26 cellular contexts compared by ENCODE assay signal in the genomic region with DNA sequence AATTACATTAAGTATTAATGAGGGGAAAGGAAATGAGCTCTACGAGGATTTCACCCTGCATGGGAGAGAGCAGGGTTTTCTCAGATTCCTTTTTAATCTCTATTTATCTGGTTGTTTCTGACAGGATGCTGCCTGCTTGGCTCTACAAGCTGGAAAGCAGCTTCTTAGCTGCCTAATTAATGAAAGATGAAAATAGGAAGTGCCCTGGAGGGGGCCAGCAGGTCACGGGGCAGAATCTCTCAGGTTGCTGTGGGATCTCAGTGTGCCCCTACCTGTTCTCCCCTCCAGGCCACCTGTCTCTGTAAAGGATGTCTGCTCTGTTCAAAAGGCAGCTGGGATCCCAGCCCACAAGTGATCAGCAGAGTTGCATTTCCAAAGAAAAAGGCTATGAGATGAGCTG.
"Had no signal": no experiment of that assay in that cellular context is flagged by ENCODE, and none has a peak within 500 bp of the region (broad histone marks: within the 10 kb centered on the region; RNA-seq: fewer than 3 reads in every experiment).

No MANE protein-coding gene starts in this region.

- H3K4me1 ChIP-seq: foreskin keratinocyte, lower lobe of right lung, psoas muscle, right lobe of liver, spleen had no signal

- DNase-seq: dermis blood vessel endothelial cell; endodermal cell; erythroblast; foreskin keratinocyte; kidney; left cardiac atrium; left ventricle myocardium inferior; lower lobe of right lung; mesenchymal stem cell; midbrain; naive B cell; psoas muscle; retina; right lobe of liver; spleen; stimulated activated CD4-positive, alpha-beta T cell treated with anti-CD3 and anti-CD28 coated beads, Interleukin-15, amount 100 ng/mL, for 24 hours; stimulated activated CD4-positive, alpha-beta T cell treated with anti-CD3 and anti-CD28 coated beads, Interleukin-1b, Interleukin-23, amount 100 ng/mL, for 48 hours; stimulated activated CD4-positive, alpha-beta T cell treated with anti-CD3 and anti-CD28 coated beads, Interleukin-4, amount 100 ng/mL, for 24 hours; stimulated activated naive CD4-positive, alpha-beta T cell; stomach; substantia nigra had no signal

- H3K27ac Mint-ChIP-seq: endodermal cell, nephron, type B pancreatic cell had no signal

- H3K4me3 ChIP-seq: hepatocyte, left ventricle myocardium inferior, lower lobe of right lung, psoas muscle, right lobe of liver, spleen, stomach, thoracic aorta had no signal

- H3K9me3 Mint-ChIP-seq: endodermal cell, nephron had no signal

- H3K4me3 Mint-ChIP-seq: endodermal cell, nephron, type B pancreatic cell had no signal

- H3K4me2 ChIP-seq: hepatocyte had no signal

- H3K79me2 ChIP-seq: hepatocyte had no signal

- H3K36me3 Mint-ChIP-seq: type B pancreatic cell had no signal

- H3K27me3 ChIP-seq: hepatocyte, neutrophil, right lobe of liver, spleen, stomach had no signal

- H3K9me3 ChIP-seq: left ventricle myocardium inferior, lower lobe of right lung, neutrophil, psoas muscle, right lobe of liver, spleen, stomach, thoracic aorta had no signal

- H3K36me3 ChIP-seq: left ventricle myocardium inferior, neutrophil, right lobe of liver, spleen, thoracic aorta had no signal

- H3K27me3 Mint-ChIP-seq: type B pancreatic cell had no signal

- H2AFZ ChIP-seq: hepatocyte had no signal

- ATAC-seq: foreskin keratinocyte, left cardiac atrium, lower lobe of right lung, psoas muscle, right lobe of liver had no signal

- H3K27ac ChIP-seq: foreskin keratinocyte, hepatocyte, left ventricle myocardium inferior, lower lobe of right lung, neutrophil, psoas muscle, right lobe of liver, spleen, stomach, thoracic aorta had no signal
